In the genomic region with DNA sequence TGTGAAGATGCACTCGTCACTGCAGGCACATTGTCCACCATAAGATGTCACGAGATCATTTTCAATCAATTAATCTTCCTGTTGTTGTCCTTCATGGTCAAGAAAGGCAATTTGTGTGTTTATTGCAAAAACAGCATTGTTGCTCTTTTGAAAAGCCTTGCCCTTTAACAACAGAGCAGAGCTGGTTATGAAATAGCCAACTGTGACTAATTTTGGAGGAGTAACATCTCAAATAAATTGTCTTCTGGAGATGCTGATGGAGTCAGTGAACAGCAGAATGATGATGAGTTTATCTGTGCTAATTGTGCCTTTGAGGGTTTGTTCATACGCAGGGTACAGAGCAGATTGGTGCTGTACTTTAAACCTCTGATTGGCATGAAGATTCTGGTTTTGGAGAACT, we compare ENCODE assay signal across 19 cellular contexts.
"Had no signal": no experiment of that assay in that cellular context is flagged by ENCODE, and none has a peak within 500 bp of the region (broad histone marks: within the 10 kb centered on the region; RNA-seq: fewer than 3 reads in every experiment).

No MANE protein-coding gene starts in this region.

- H3K4me2 ChIP-seq: smooth muscle cell had no signal

- H3K36me3 ChIP-seq: left ventricle myocardium inferior had no signal

- H3K9me3 ChIP-seq: testis had no signal

- H3K4me3 ChIP-seq: left ventricle myocardium inferior, smooth muscle cell, testis had no signal

- DNase-seq: activated CD4-positive, alpha-beta memory T cell treated with anti-CD3 and anti-CD28 coated beads, Interleukin-2, amount 10 ng/mL, durations not matched to agents 7 days and 5 days; activated CD4-positive, alpha-beta T cell treated with anti-CD3 and anti-CD28 coated beads for 48 hours; activated effector memory CD4-positive, alpha-beta T cell treated with Interleukin-2 at 50 U/mL for 16 hours; activated naive CD4-positive, alpha-beta T cell treated with anti-CD3 and anti-CD28 coated beads for 36 hours; activated T-cell treated with anti-CD3 and anti-CD28 coated beads, Interleukin-2, amount 50 U/mL, for 72 hours; anterior cingulate cortex; caudate nucleus; dermis blood vessel endothelial cell; effector CD8-positive, alpha-beta T cell; foreskin keratinocyte; kidney glomerular epithelial cell; left ventricle myocardium inferior; natural killer cell; stimulated activated CD4-positive, alpha-beta T cell treated with anti-CD3 and anti-CD28 coated beads, Interleukin-2, amount 100 ng/mL, for 48 hours; stimulated activated CD8-positive, alpha-beta memory T cell treated with anti-CD3 and anti-CD28 coated beads, Interleukin-4, amount 100 ng/mL, for 48 hours; stimulated activated naive B cell treated with anti-CD40 and anti-IgM and Interleukin-4, amounts not matched to agents 10 μg/mL and 1 μg/mL and 100 μg/mL, for 72 hours; T-helper 9 cell; testis had no signal

- H3K27ac ChIP-seq: foreskin keratinocyte, left ventricle myocardium inferior, testis had no signal

- H3K27me3 ChIP-seq: foreskin keratinocyte, testis had no signal

- H3K4me1 ChIP-seq: foreskin keratinocyte, left ventricle myocardium inferior, testis had no signal
